In genomic region chr5:159972538-159973362, GRCh38 we compare ENCODE assay signal across 11 cellular contexts. TPM values are rescaled to one million over a fixed set of nuclear protein-coding genes. Genes with fewer than 3 reads are reported as not detected.
DNase-seq lines count a peak whose midpoint lies in the region; ATAC-seq and TF ChIP-seq lines count a peak whose summit lies in the region.
"Had no signal": no experiment of that assay in that cellular context is flagged by ENCODE, and none has a peak within 500 bp of the region (broad histone marks: within the 10 kb centered on the region; RNA-seq: fewer than 3 reads in every experiment).

No MANE protein-coding gene starts in this region.

- H3K4me1 ChIP-seq in mesenchymal stem cell (ENCODE audit: control insufficient read depth, insufficient read depth, low read depth, low read length) (peaks cover 21% of the 10 kb centered on the region), urinary bladder (ENCODE audit: insufficient read depth) (no peaks in the 10 kb centered on the region)

- no peaks in the 10 kb centered on the region for H3K9me3 ChIP-seq in mesenchymal stem cell (ENCODE audit: control insufficient read depth, low read length)
- H3K9me3 ChIP-seq: mucosa of descending colon had no signal

- H3K4me2 ChIP-seq in mesenchymal stem cell (ENCODE audit: low read length, poor library complexity, severe bottlenecking) = no peak overlapping the region

- 67% methylated on average over 38 of the region's 50 CpGs for WGBS in mesenchymal stem cell
- 35% methylated on average over 47 of the region's 50 CpGs for WGBS in urinary bladder

- no peak overlapping the region for H2BK5ac ChIP-seq in mesenchymal stem cell (ENCODE audit: low read depth, low read length, poor library complexity, severe bottlenecking)

- H3K23ac ChIP-seq in mesenchymal stem cell (ENCODE audit: low read length in 2 of 2) = no peak overlapping the region

- peak overlapping the region; percentile 84 for H2BK15ac ChIP-seq in mesenchymal stem cell (ENCODE audit: low read depth, poor library complexity, severe bottlenecking)

- peaks cover 13% of the 10 kb centered on the region for H3K27me3 Mint-ChIP-seq in chondrocyte (ENCODE audit: low read depth)

- H3K27ac ChIP-seq in mesenchymal stem cell (ENCODE audit: low read length, poor library complexity, severe bottlenecking) (no peak overlapping the region), urinary bladder (ENCODE audit: low read depth) (no peak overlapping the region)

- no peaks in the 10 kb centered on the region for H3K9me3 Mint-ChIP-seq in chondrocyte (ENCODE audit: low read depth)

- peak; percentile 5 for DNase-seq in stimulated activated CD4-positive, alpha-beta T cell treated with anti-CD3 and anti-CD28 coated beads, Interleukin-15, amount 100 ng/mL, for 24 hours
- DNase-seq in stimulated activated CD4-positive, alpha-beta T cell treated with anti-CD3 and anti-CD28 coated beads, Interleukin-2, amount 100 ng/mL, for 24 hours = no peak
- peak; percentile 54 for DNase-seq in chondrocyte (ENCODE audit: low spot score)
- no peak for DNase-seq in mesenchymal stem cell
- no peak for DNase-seq in erythroblast (lab: John Stamatoyannopoulos, UW)
- DNase-seq in NCI-H774 (lab: John Stamatoyannopoulos, UW) = no peak
- DNase-seq: CD4-positive, CD25-positive, alpha-beta regulatory T cell; NCI-H2171 had no signal

- no peak for ATAC-seq in GM21528 (IDR thresholded peaks at IDR 0.05; ENCODE audit: low FRiP score, unreplicated experiment)

- peak overlapping the region; percentile 20 for H2AK5ac ChIP-seq in mesenchymal stem cell (ENCODE audit: low read length, severe bottlenecking)

- H3K4me3 ChIP-seq in mesenchymal stem cell (ENCODE audit: insufficient read depth in 1 of 2, low read depth in 1 of 2, low read length in 2 of 2) (no peak overlapping the region), urinary bladder (ENCODE audit: low read depth, low read length) (peak overlapping the region; percentile 22)
- H3K4me3 ChIP-seq: mucosa of descending colon had no signal

- H3K36me3 Mint-ChIP-seq in chondrocyte (ENCODE audit: low read depth) = no peaks in the 10 kb centered on the region
- H3K36me3 Mint-ChIP-seq: CD4-positive, CD25-positive, alpha-beta regulatory T cell had no signal

- no peak for TF ChIP-seq CTCF in chondrocyte (IDR thresholded peaks at IDR 0.05)

- H3K14ac ChIP-seq in mesenchymal stem cell (ENCODE audit: low read length in 2 of 2) = no peak overlapping the region

- no peak for TF ChIP-seq POLR2A in erythroblast (IDR thresholded peaks at IDR 0.05; ENCODE audit: low read length)

- peak overlapping the region in 1 of 2 experiments; percentile 44 for H3K18ac ChIP-seq in mesenchymal stem cell (ENCODE audit: low read depth in 1 of 2, low read length in 2 of 2)

- peak overlapping the region; percentile 61 for H4K91ac ChIP-seq in mesenchymal stem cell (ENCODE audit: low read length)

- H3K4ac ChIP-seq in mesenchymal stem cell (ENCODE audit: low read depth in 1 of 2, low read length in 2 of 2) = no peak overlapping the region

- H3K27ac Mint-ChIP-seq in chondrocyte (ENCODE audit: unreplicated experiment) = no peak overlapping the region
- H3K27ac Mint-ChIP-seq: CD4-positive, CD25-positive, alpha-beta regulatory T cell had no signal

- H3K4me1 Mint-ChIP-seq in chondrocyte (ENCODE audit: low read depth) = peaks cover 29% of the 10 kb centered on the region

- H2BK12ac ChIP-seq in mesenchymal stem cell (ENCODE audit: low read length in 2 of 2) = no peak overlapping the region

- H3K27me3 ChIP-seq in mesenchymal stem cell (ENCODE audit: control insufficient read depth in 1 of 2, insufficient read depth in 1 of 2, low read length in 2 of 2) = peaks cover 0 to 26% of the 10 kb centered on the region in 2 experiments

- peak overlapping the region; percentile 69 for H3K4me3 Mint-ChIP-seq in chondrocyte (ENCODE audit: unreplicated experiment)

- H3K79me1 ChIP-seq in mesenchymal stem cell (replicated peaks; ENCODE audit: low read length, poor library complexity, severe bottlenecking) = no peaks in the 10 kb centered on the region

- peak overlapping the region; percentile 54 for H2BK120ac ChIP-seq in mesenchymal stem cell (ENCODE audit: low read depth, low read length)

- H3K36me3 ChIP-seq in mesenchymal stem cell (ENCODE audit: control insufficient read depth in 1 of 2, insufficient read depth in 2 of 2, low read depth in 1 of 2, low read length in 2 of 2) = no peaks in the 10 kb centered on the region
- no peaks in the 10 kb centered on the region for H3K36me3 ChIP-seq in urinary bladder (ENCODE audit: insufficient read depth)

- peak overlapping the region; percentile 76 for H4K8ac ChIP-seq in mesenchymal stem cell (ENCODE audit: low read length)

- H3K9ac ChIP-seq in mesenchymal stem cell (ENCODE audit: low read length) = no peak overlapping the region

- H2AFZ ChIP-seq in mesenchymal stem cell (ENCODE audit: low read depth, low read length) = no peak overlapping the region

RNA-seq across cellular contexts. Expression of gene TTC1, which starts 36.2 kb away (rescaled TPM):
- total RNA-seq in chondrocyte = 41.1 to 47.8 TPM (median 42.0 TPM) in 3 replicates
- polyA plus RNA-seq in mesenchymal stem cell (2013, experiment 1 of 2) = 73.4 TPM
- 76.3 TPM for polyA plus RNA-seq in mesenchymal stem cell (2013, experiment 2 of 2)
- total RNA-seq in urinary bladder = 38.2 TPM
- 44.0 TPM for polyA plus RNA-seq in urinary bladder

RNA-seq across cellular contexts. Expression of gene ADRA1B, which starts 56.5 kb away (rescaled TPM):
- total RNA-seq in chondrocyte = 0.72 to 2.9 TPM (median 1.1 TPM) in 3 replicates
- 0.80 TPM for polyA plus RNA-seq in mesenchymal stem cell (2013, experiment 1 of 2)
- polyA plus RNA-seq in mesenchymal stem cell (2013, experiment 2 of 2) = 0.70 TPM
- 0.63 TPM for total RNA-seq in urinary bladder
- polyA plus RNA-seq in urinary bladder = 0.29 TPM
- total RNA-seq: CD4-positive, CD25-positive, alpha-beta regulatory T cell had no signal
- polyA plus RNA-seq: CD4-positive, CD25-positive, alpha-beta regulatory T cell had no signal

Comparison
In these comparisons a context has a peak if more than half of its experiments do, and no peak if none do; other contexts are left out.
1. DNase-seq: peak in stimulated activated CD4-positive, alpha-beta T cell treated with anti-CD3 and anti-CD28 coated beads, Interleukin-15, amount 100 ng/mL, for 24 hours (single experiment) and chondrocyte (single experiment); none in stimulated activated CD4-positive, alpha-beta T cell treated with anti-CD3 and anti-CD28 coated beads, Interleukin-2, amount 100 ng/mL, for 24 hours (0 of 2), mesenchymal stem cell (single experiment), erythroblast (0 of 2) and NCI-H774 (single experiment).